In genomic region chr15:41513282-41514227, GRCh38 we compare ENCODE assay signal across 9 cellular contexts. TPM values are rescaled to one million over a fixed set of nuclear protein-coding genes. Genes with fewer than 3 reads are reported as not detected.
DNase-seq lines count a peak whose midpoint lies in the region; ATAC-seq, FAIRE-seq and TF ChIP-seq lines count a peak whose summit lies in the region.
"Had no signal": no experiment of that assay in that cellular context is flagged by ENCODE, and none has a peak within 500 bp of the region (broad histone marks: within the 10 kb centered on the region; RNA-seq: fewer than 3 reads in every experiment).

LTK (minus strand) TSS chr15:41513827; CDS start chr15:41513709, 118 bp downstream.

- H4K20me1 ChIP-seq in K562 (replicated peaks; ENCODE audit: control insufficient read depth, insufficient read depth, low read length), result no peaks in the 10 kb centered on the region

- no peak for TF ChIP-seq CTCF in CD8-positive, alpha-beta T cell (IDR thresholded peaks at IDR 0.05)
- TF ChIP-seq CTCF in K562 (IDR thresholded peaks at IDR 0.05 in 2 of 3, conservative IDR thresholded peaks at IDR 0.05 in 1 of 3; ENCODE audit: insufficient read depth in 2 of 3, low read depth in 1 of 3, low read length in 3 of 3), result 0 out of 6 replicates have a peak, but pooled peaks of 2 of the 3 experiments have one; percentile 7 to 18
- TF ChIP-seq CTCF in upper lobe of right lung (IDR thresholded peaks at IDR 0.05), result no peak

- DNase-seq in CD8-positive, alpha-beta T cell, result peak in 2 of 7 experiments; percentile 19 to 41
- peak; percentile 67 for DNase-seq in NAMALWA (ENCODE audit: low spot score)
- peak; percentile 91 to 96 (median 93) for DNase-seq in K562 (ENCODE audit: extremely low read depth in 1 of 4, low spot score in 3 of 4)
- no peak for DNase-seq in memory B cell (ENCODE audit: low spot score in 2 of 2)
- no peak for DNase-seq in upper lobe of right lung
- DNase-seq in head of caudate nucleus, result no peak

- H3K9me3 Mint-ChIP-seq in CD8-positive, alpha-beta T cell, result no peaks in the 10 kb centered on the region
- H3K9me3 Mint-ChIP-seq in memory B cell, result no peaks in the 10 kb centered on the region

- POLR2A ChIA-PET in CD8-positive, alpha-beta T cell (lab: Charles Lee), result interaction anchor here (1.5 kb wide), 2 partner anchors 12 to 47 kb away, joined by 3 to 5 read pairs; no protein-coding TSS in a partner anchor
- POLR2A ChIA-PET in K562 (lab: Yijun Ruan, JAX), result interaction anchor here (0.5 to 1.5 kb wide), 9 partner anchors 10 to 1504 kb away, joined by 3 to 6 read pairs (median 3); partner anchors contain the start of gene ITPKA

- no peaks in the 10 kb centered on the region for H3K36me3 ChIP-seq in CD8-positive, alpha-beta T cell (ENCODE audit: insufficient read depth, low read length)
- H3K36me3 ChIP-seq in K562 (ENCODE audit: control insufficient read depth, insufficient read depth, low read length) (peaks cover 14% of the 10 kb centered on the region; the same call in 2 of the 3 replicates), upper lobe of right lung (peaks cover 5% of the 10 kb centered on the region)

- H3K4me2 ChIP-seq in K562 (ENCODE audit: insufficient read depth, low read length), result peak within 1 kb of the TSS; percentile 85

- H2AFZ ChIP-seq in K562 (ENCODE audit: low read depth, low read length), result peak within 1 kb of the TSS; percentile 97

- H3K27me3 ChIP-seq in CD8-positive, alpha-beta T cell (ENCODE audit: insufficient read depth, low read length), result peaks cover 15% of the 10 kb centered on the region
- H3K27me3 ChIP-seq in K562 (ENCODE audit: control insufficient read depth in 2 of 2, insufficient read depth in 2 of 2, low read length in 2 of 2) (no peaks in the 10 kb centered on the region), upper lobe of right lung (peaks cover 40% of the 10 kb centered on the region)

- TF ChIP-seq POLR2A in K562 (conservative IDR thresholded peaks at IDR 0.05), result peak; percentile 72

- H3K9me1 ChIP-seq in K562 (ENCODE audit: control insufficient read depth, insufficient read depth, low read length), result peaks cover 3% of the 10 kb centered on the region

- CTCF ChIA-PET in CD8-positive, alpha-beta T cell (lab: Charles Lee), result interaction anchor here (1.8 kb wide), 1 partner anchor 48 kb away, joined by 7 read pairs; no protein-coding TSS in a partner anchor
- CTCF ChIA-PET in K562 (lab: Yijun Ruan, JAX; ENCODE audit: low intra/inter-chr PET ratio), result no interaction called here

- peaks cover 15% of the 10 kb centered on the region for H3K27me3 Mint-ChIP-seq in CD8-positive, alpha-beta T cell (ENCODE audit: low read depth)
- peaks cover 5% of the 10 kb centered on the region for H3K27me3 Mint-ChIP-seq in memory B cell

- peaks cover 14% of the 10 kb centered on the region for H3K36me3 Mint-ChIP-seq in CD8-positive, alpha-beta T cell
- H3K36me3 Mint-ChIP-seq in memory B cell, result peaks cover 2% of the 10 kb centered on the region

- H3K9me3 ChIP-seq in CD8-positive, alpha-beta T cell (ENCODE audit: low read length), result no peaks in the 10 kb centered on the region
- H3K9me3 ChIP-seq in K562 (replicated peaks; ENCODE audit: control insufficient read depth, insufficient read depth, low read depth, low read length) (no peaks in the 10 kb centered on the region), upper lobe of right lung (no peaks in the 10 kb centered on the region)

- intact Hi-C loops in CD8-positive, alpha-beta T cell (cut with DNase I, micrococcal nuclease), result no loop called here
- intact Hi-C loops in K562 (cut with micrococcal nuclease), result loop anchor here (2.0 kb wide), 1 partner anchor 19 kb away; no protein-coding TSS in a partner anchor
- intact Hi-C loops in upper lobe of right lung (cut with DNase I), result no loop called here
- intact Hi-C loops in head of caudate nucleus (cut with DNase I), result no loop called here

- H3K9ac ChIP-seq in K562 (ENCODE audit: insufficient read depth in 1 of 2, low read depth in 2 of 2, low read length in 2 of 2), result peak within 1 kb of the TSS; percentile 67 to 89

- BruUV-seq in K562 (replicated peaks; lab: Mats Ljungman, UMichigan), result TSS peak; percentile 40

- no peaks in the 10 kb centered on the region; the same call in 2 of the 3 replicates for H3K79me2 ChIP-seq in K562 (ENCODE audit: control insufficient read depth, insufficient read depth, low read length)

- peak within 1 kb of the TSS; percentile 83 for H3K4me3 Mint-ChIP-seq in CD8-positive, alpha-beta T cell
- peak within 1 kb of the TSS; percentile 90 for H3K4me3 Mint-ChIP-seq in memory B cell

- WGBS in K562 (ENCODE audit: insufficient coverage, low coverage, missing lambda C conversion rate), result 2% methylated on average over 46 of the region's 46 CpGs

- no peak for TF ChIP-seq RAD21 in K562 (CRISPR knock-in tag; conservative IDR thresholded peaks at IDR 0.05 in 1 of 2, IDR thresholded peaks at IDR 0.05 in 1 of 2)

- H3K4me3 ChIP-seq in CD8-positive, alpha-beta T cell (ENCODE audit: low read depth, low read length), result peak within 1 kb of the TSS; percentile 53
- peak within 1 kb of the TSS; percentile 47 for H3K4me3 ChIP-seq in K562
- peak within 1 kb of the TSS; percentile 43 for H3K4me3 ChIP-seq in upper lobe of right lung

- ATAC-seq in CD8-positive, alpha-beta T cell, result peak; percentile 31
- ATAC-seq in K562, result peak; percentile 92
- ATAC-seq in memory B cell (ENCODE audit: low read depth), result peak; percentile 20
- ATAC-seq in upper lobe of right lung, result peak; percentile 59
- ATAC-seq in HG02763 (IDR thresholded peaks at IDR 0.05; ENCODE audit: unreplicated experiment), result no peak
- ATAC-seq in GM19035 (IDR thresholded peaks at IDR 0.05; ENCODE audit: unreplicated experiment), result no peak

- H3K27ac Mint-ChIP-seq in CD8-positive, alpha-beta T cell, result peak within 1 kb of the TSS; percentile 67
- no peak within 1 kb of the TSS for H3K27ac Mint-ChIP-seq in memory B cell

- no peak for TF ChIP-seq EP300 in K562 (IDR thresholded peaks at IDR 0.05; ENCODE audit: low read length)

- peaks cover 25% of the 10 kb centered on the region for H3K4me1 Mint-ChIP-seq in CD8-positive, alpha-beta T cell (ENCODE audit: low read depth)
- peaks cover 20% of the 10 kb centered on the region for H3K4me1 Mint-ChIP-seq in memory B cell

- H3K4me1 ChIP-seq in CD8-positive, alpha-beta T cell (ENCODE audit: insufficient read depth, low read length), result peaks cover 24% of the 10 kb centered on the region
- peaks cover 9 to 30% of the 10 kb centered on the region in 2 experiments; a peak in 4 of 5 replicates for H3K4me1 ChIP-seq in K562 (replicated peaks in 1 of 2; ENCODE audit: control insufficient read depth in 2 of 2, insufficient read depth in 2 of 2, low read length in 2 of 2)
- H3K4me1 ChIP-seq in upper lobe of right lung, result peaks cover 25% of the 10 kb centered on the region

- peak; percentile 86 for FAIRE-seq in K562 (lab: Jason Lieb, UNC)

- H3K27ac ChIP-seq in CD8-positive, alpha-beta T cell (ENCODE audit: low read depth, low read length), result no peak within 1 kb of the TSS
- H3K27ac ChIP-seq in K562 (ENCODE audit: extremely low read depth, low read depth, low read length), result peak within 1 kb of the TSS; percentile 66
- H3K27ac ChIP-seq in upper lobe of right lung, result no peak within 1 kb of the TSS
- H3K27ac ChIP-seq: epithelial cell of prostate had no signal

- in situ Hi-C loops in K562 (cut with MboI), result no loop called here

TF ChIP-seq in K562, 482 proteins besides CTCF, POLR2A, EP300 and RAD21 (continues in another document):
- no peak for TF ChIP-seq ZNF76 (CRISPR knock-in tag; IDR thresholded peaks at IDR 0.05; ENCODE audit: borderline replicate concordance)
- TF ChIP-seq, protein P1, sequence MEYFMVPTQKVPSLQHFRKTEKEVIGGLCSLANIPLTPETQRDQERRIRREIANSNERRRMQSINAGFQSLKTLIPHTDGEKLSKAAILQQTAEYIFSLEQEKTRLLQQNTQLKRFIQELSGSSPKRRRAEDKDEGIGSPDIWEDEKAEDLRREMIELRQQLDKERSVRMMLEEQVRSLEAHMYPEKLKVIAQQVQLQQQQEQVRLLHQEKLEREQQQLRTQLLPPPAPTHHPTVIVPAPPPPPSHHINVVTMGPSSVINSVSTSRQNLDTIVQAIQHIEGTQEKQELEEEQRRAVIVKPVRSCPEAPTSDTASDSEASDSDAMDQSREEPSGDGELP (CRISPR knock-in tag; IDR thresholded peaks at IDR 0.05; ENCODE audit: borderline replicate concordance), result peak; percentile 94
- no peak for TF ChIP-seq BACH1 (tag; IDR thresholded peaks at IDR 0.05)
- no peak for TF ChIP-seq HDAC3 (IDR thresholded peaks at IDR 0.05; ENCODE audit: borderline replicate concordance, partially characterized antibody)
- no peak for TF ChIP-seq SREBF2 (CRISPR knock-in tag; IDR thresholded peaks at IDR 0.05)
- TF ChIP-seq TCF3 (CRISPR knock-in tag; IDR thresholded peaks at IDR 0.05), result peak; percentile 44; the same call in 1 of the 2 replicates
- no peak for TF ChIP-seq GABPB2 (CRISPR knock-in tag; conservative IDR thresholded peaks at IDR 0.05)
- TF ChIP-seq RBM39 (optimal IDR thresholded peaks at IDR 0.05; ENCODE audit: low read depth, low read length), result no peak

RNA-seq across cellular contexts. Expression of gene LTK, which starts in this region (rescaled TPM):
- total RNA-seq in CD8-positive, alpha-beta T cell, result 10 to 100 TPM; 11.9 to 12.3 TPM
- total RNA-seq in K562 (2011; cell fraction: chromatin; rRNA removed; ENCODE audit: low replicate concordance), result 13.3 and 30.8 TPM in 2 replicates
- total RNA-seq in K562 (2011; cell fraction: nucleolus; rRNA removed), result 17.5 and 19.0 TPM in 2 replicates
- total RNA-seq in K562 (2011; cell fraction: nucleoplasm; rRNA removed), result 14.6 and 15.8 TPM in 2 replicates
- total RNA-seq in K562 (2014; rRNA removed) (2.7 TPM in 2 replicates), K562 (2014; rRNA removed; fragmentation: Illumina TruSeq; extraction: Trizol) (0.77 and 1.1 TPM in 2 replicates), K562 (2015; rRNA removed; fragmentation: Illumina TruSeq; extraction: Trizol) (1.8 TPM in 2 replicates), K562 (2021) (3.7 and 4.4 TPM in 2 replicates), upper lobe of right lung (15.1 TPM)
- polyA plus RNA-seq in K562 (2011; rRNA removed) (1.7 and 2.8 TPM in 2 replicates), K562 (2014; fragmentation: Illumina TruSeq; extraction: Trizol) (2.7 and 3.1 TPM in 2 replicates), K562 (2014; fragmentation: Nextera tagmentation; extraction: Ambion mirVana) (under 1 TPM; 0.25 to 0.31 TPM), K562 (2014; rRNA removed) (4.3 and 4.4 TPM in 2 replicates)
- 1.7 and 2.1 TPM in 2 replicates for polyA plus RNA-seq in K562 (2011; cell fraction: cytosol; rRNA removed)
- 22.2 and 32.4 TPM in 2 replicates for polyA plus RNA-seq in K562 (2011; cell fraction: nucleus; rRNA removed)
- polyA plus RNA-seq in K562 (2012), result 5.2 and 20.8 TPM in 2 replicates
- polyA minus RNA-seq in K562 (2011; rRNA and poly(A)+ RNA removed), result 0.39 and 0.70 TPM in 2 replicates
- polyA minus RNA-seq in K562 (2011; cell fraction: cytosol; rRNA and poly(A)+ RNA removed), result 1.2 TPM in 1 of 2 replicates, not detected in the other
- polyA minus RNA-seq in K562 (2011; cell fraction: nucleus; rRNA and poly(A)+ RNA removed), result 1.9 and 2.4 TPM in 2 replicates

Comparison
In these comparisons a context has a peak if more than half of its experiments do, and no peak if none do; other contexts are left out.
1. ATAC-seq: peak in CD8-positive, alpha-beta T cell (single experiment), K562 (single experiment), memory B cell (single experiment) and upper lobe of right lung (single experiment); none in HG02763 (single experiment) and GM19035 (single experiment).
2. DNase-seq: peak in NAMALWA (single experiment) and K562 (4 of 4); none in memory B cell (0 of 2), upper lobe of right lung (single experiment) and head of caudate nucleus (0 of 42).
3. CTCF ChIP-seq: peak in K562 (2 of 3); none in CD8-positive, alpha-beta T cell (single experiment) and upper lobe of right lung (single experiment).
4. Peak in every context shown above with its lines, with median percentiles within 50 percentile points of each other: H3K4me3 ChIP-seq.